ENCODE assay signal across 16 cellular contexts in genomic region chr17:8707591-8708453, GRCh38. TPM values are rescaled to one million over a fixed set of nuclear protein-coding genes. Genes with fewer than 3 reads are reported as not detected.
DNase-seq lines count a peak whose midpoint lies in the region; ATAC-seq and TF ChIP-seq lines count a peak whose summit lies in the region.
"Had no signal": no experiment of that assay in that cellular context is flagged by ENCODE, and none has a peak within 500 bp of the region (broad histone marks: within the 10 kb centered on the region; RNA-seq: fewer than 3 reads in every experiment).

No MANE protein-coding gene starts in this region.

- POLR2A ChIA-PET in CD4-positive, alpha-beta T cell (lab: Charles Lee) = no interaction called here

- TF ChIP-seq EP300 in gastroesophageal sphincter (IDR thresholded peaks at IDR 0.05) = no peak

- no peaks in the 10 kb centered on the region for H3K9me3 Mint-ChIP-seq in CD4-positive, alpha-beta T cell
- H3K9me3 Mint-ChIP-seq: activated naive CD8-positive, alpha-beta T cell treated with anti-CD3 and anti-CD28 coated beads for 36 hours had no signal

- H3K27me3 Mint-ChIP-seq in CD4-positive, alpha-beta T cell = peaks cover 44% of the 10 kb centered on the region

- intact Hi-C loops in ascending aorta (cut with DNase I) = loop anchor here (5.0 kb wide), 1 partner anchor 34 kb away; the partner anchor contains the start of gene CCDC42
- intact Hi-C loops in left lung (cut with DNase I) = no loop called here
- intact Hi-C loops in posterior cingulate gyrus (cut with DNase I) = no loop called here
- intact Hi-C loops in CD4-positive, alpha-beta T cell (cut with DNase I, micrococcal nuclease) = no loop called here

- no peaks in the 10 kb centered on the region for H3K36me3 Mint-ChIP-seq in CD4-positive, alpha-beta T cell (ENCODE audit: low read depth)
- H3K36me3 Mint-ChIP-seq: activated naive CD8-positive, alpha-beta T cell treated with anti-CD3 and anti-CD28 coated beads for 36 hours had no signal

- H3K27me3 ChIP-seq in ascending aorta (no peaks in the 10 kb centered on the region), left lung (no peaks in the 10 kb centered on the region), thoracic aorta (replicated peaks; ENCODE audit: insufficient read depth) (no peaks in the 10 kb centered on the region), gastroesophageal sphincter (no peaks in the 10 kb centered on the region)
- H3K27me3 ChIP-seq in CD4-positive, alpha-beta T cell (ENCODE audit: control insufficient read depth, insufficient read depth, low read length) = peaks cover 8% of the 10 kb centered on the region
- H3K27me3 ChIP-seq: BE2C had no signal

- H3K27ac ChIP-seq in ascending aorta (peak overlapping the region; percentile 90 to 92), left lung (peak overlapping the region in 1 of 2 donors; percentile 19), thoracic aorta (peak overlapping the region; percentile 92 to 95), gastroesophageal sphincter (no peak overlapping the region)
- no peak overlapping the region for H3K27ac ChIP-seq in CD4-positive, alpha-beta T cell (ENCODE audit: low read depth, low read length)

- H3K27ac Mint-ChIP-seq in CD4-positive, alpha-beta T cell = no peak overlapping the region
- H3K27ac Mint-ChIP-seq: activated naive CD8-positive, alpha-beta T cell treated with anti-CD3 and anti-CD28 coated beads for 36 hours had no signal

- H3K4me1 ChIP-seq in ascending aorta = peaks cover 12 to 22% of the 10 kb centered on the region in 2 donors
- peaks cover 0 to 4% of the 10 kb centered on the region in 2 donors for H3K4me1 ChIP-seq in left lung
- peaks cover 18 to 59% of the 10 kb centered on the region in 2 donors for H3K4me1 ChIP-seq in thoracic aorta (ENCODE audit: control insufficient read depth in 1 of 2, low read depth in 2 of 2)
- peaks cover 0 to 15% (median 0%) of the 10 kb centered on the region in 3 donors for H3K4me1 ChIP-seq in gastroesophageal sphincter
- H3K4me1 ChIP-seq: BE2C had no signal

- CTCF ChIA-PET in CD4-positive, alpha-beta T cell (lab: Charles Lee) = no interaction called here

- no peak overlapping the region for H3K4me3 Mint-ChIP-seq in CD4-positive, alpha-beta T cell
- H3K4me3 Mint-ChIP-seq: activated naive CD8-positive, alpha-beta T cell treated with anti-CD3 and anti-CD28 coated beads for 36 hours had no signal

- TF ChIP-seq POLR2A in gastroesophageal sphincter (IDR thresholded peaks at IDR 0.05) = no peak

- H3K9me3 ChIP-seq in ascending aorta = no peaks in the 10 kb centered on the region
- H3K9me3 ChIP-seq in left lung = no peaks in the 10 kb centered on the region
- no peaks in the 10 kb centered on the region for H3K9me3 ChIP-seq in thoracic aorta
- H3K9me3 ChIP-seq in gastroesophageal sphincter = no peaks in the 10 kb centered on the region
- no peaks in the 10 kb centered on the region for H3K9me3 ChIP-seq in CD4-positive, alpha-beta T cell (ENCODE audit: control insufficient read depth, low read length)
- H3K9me3 ChIP-seq: BE2C, mucosa of descending colon had no signal

- peak; percentile 69 for DNase-seq in KBM-7
- DNase-seq in ascending aorta (ENCODE audit: low spot score in 2 of 2) = peak in 1 of 2 donors; percentile 81
- DNase-seq in left lung = no peak
- DNase-seq in thoracic aorta (ENCODE audit: low spot score) = peak; percentile 15
- DNase-seq in posterior cingulate gyrus = no peak
- DNase-seq in germinal center (ENCODE audit: low spot score) = no peak
- no peak for DNase-seq in CD4-positive, alpha-beta T cell
- DNase-seq: activated naive CD8-positive, alpha-beta T cell treated with anti-CD3 and anti-CD28 coated beads for 36 hours; BE2C; IMR-90; mucosa of descending colon; NCI-H226 had no signal

- in situ Hi-C loops in KBM-7 (cut with MboI; ENCODE audit: low pct_unique_long_range_greater_than_20kb, low sequenced_read_pairs) = no loop called here

- H3K36me3 ChIP-seq in ascending aorta (no peaks in the 10 kb centered on the region), left lung (no peaks in the 10 kb centered on the region), thoracic aorta (no peaks in the 10 kb centered on the region), gastroesophageal sphincter (no peaks in the 10 kb centered on the region)
- H3K36me3 ChIP-seq: BE2C had no signal

- no peak overlapping the region for H3K4me3 ChIP-seq in ascending aorta
- no peak overlapping the region for H3K4me3 ChIP-seq in left lung
- H3K4me3 ChIP-seq in thoracic aorta = peak overlapping the region; percentile 13
- H3K4me3 ChIP-seq in gastroesophageal sphincter = no peak overlapping the region
- H3K4me3 ChIP-seq: mucosa of descending colon had no signal

- no peaks in the 10 kb centered on the region for H3K4me1 Mint-ChIP-seq in CD4-positive, alpha-beta T cell (ENCODE audit: low read depth)
- H3K4me1 Mint-ChIP-seq: activated naive CD8-positive, alpha-beta T cell treated with anti-CD3 and anti-CD28 coated beads for 36 hours had no signal

- TF ChIP-seq CTCF in ascending aorta (IDR thresholded peaks at IDR 0.05) (no peak), left lung (IDR thresholded peaks at IDR 0.05) (no peak), thoracic aorta (IDR thresholded peaks at IDR 0.05) (no peak), gastroesophageal sphincter (IDR thresholded peaks at IDR 0.05) (no peak)
- TF ChIP-seq CTCF in CD4-positive, alpha-beta T cell (IDR thresholded peaks at IDR 0.05) = no peak

- peak; percentile 66 for ATAC-seq in left lung
- ATAC-seq in thoracic aorta (ENCODE audit: insufficient number of reproducible peaks, low FRiP score, low read depth) = peak; percentile 64
- ATAC-seq in gastroesophageal sphincter = no peak
- no peak for ATAC-seq in CD4-positive, alpha-beta T cell (ENCODE audit: poor library complexity)
- ATAC-seq: mucosa of descending colon had no signal

- 18 to 90% methylated on average over 4 to 11 of the region's 13 CpGs for WGBS in gastroesophageal sphincter (ENCODE audit: low coverage in 1 of 2), 2 donors

RNA-seq across cellular contexts. Expression of gene CCDC42, which starts 36.8 kb away (rescaled TPM):
- total RNA-seq in ascending aorta (not detected), left lung (not detected), thoracic aorta (not detected), gastroesophageal sphincter (not detected)
- total RNA-seq in CD4-positive, alpha-beta T cell = not detected
- total RNA-seq: Daoy, epithelial cell of proximal tubule, IMR-90, mucosa of descending colon, urinary bladder had no signal

RNA-seq across cellular contexts. Expression of gene SPDYE4, which starts 50.5 kb away (rescaled TPM):
- not detected for total RNA-seq in ascending aorta
- not detected for total RNA-seq in left lung
- total RNA-seq in thoracic aorta = not detected
- total RNA-seq in gastroesophageal sphincter = not detected
- total RNA-seq in CD4-positive, alpha-beta T cell = not detected
- total RNA-seq: activated naive CD8-positive, alpha-beta T cell treated with anti-CD3 and anti-CD28 coated beads for 36 hours; Daoy; epithelial cell of proximal tubule; IMR-90; mucosa of descending colon; urinary bladder had no signal

Comparison
In these comparisons a context has a peak if more than half of its experiments do, and no peak if none do; other contexts are left out.
1. DNase-seq: peak in KBM-7 (single experiment) and thoracic aorta (single experiment); none in left lung (0 of 2), posterior cingulate gyrus (0 of 10), germinal center (single experiment) and CD4-positive, alpha-beta T cell (0 of 10).
2. H3K27ac ChIP-seq: peak in ascending aorta (2 of 2) and thoracic aorta (2 of 2); none in gastroesophageal sphincter (0 of 4) and CD4-positive, alpha-beta T cell (single experiment).
3. ATAC-seq: peak in left lung (single experiment) and thoracic aorta (single experiment); none in gastroesophageal sphincter (single experiment) and CD4-positive, alpha-beta T cell (single experiment).